In genomic region chr13:99307247-99307646, GRCh38 we compare ENCODE assay signal across 8 cellular contexts. TPM values are rescaled to one million over a fixed set of nuclear protein-coding genes. Genes with fewer than 3 reads are reported as not detected.
A peak's percentile ranks its signal among the peaks of the same experiment; 100 is the strongest.
DNase-seq lines count a peak whose midpoint lies in the region; ATAC-seq and TF ChIP-seq lines count a peak whose summit lies in the region.

A gene with protein sequence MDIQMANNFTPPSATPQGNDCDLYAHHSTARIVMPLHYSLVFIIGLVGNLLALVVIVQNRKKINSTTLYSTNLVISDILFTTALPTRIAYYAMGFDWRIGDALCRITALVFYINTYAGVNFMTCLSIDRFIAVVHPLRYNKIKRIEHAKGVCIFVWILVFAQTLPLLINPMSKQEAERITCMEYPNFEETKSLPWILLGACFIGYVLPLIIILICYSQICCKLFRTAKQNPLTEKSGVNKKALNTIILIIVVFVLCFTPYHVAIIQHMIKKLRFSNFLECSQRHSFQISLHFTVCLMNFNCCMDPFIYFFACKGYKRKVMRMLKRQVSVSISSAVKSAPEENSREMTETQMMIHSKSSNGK (minus strand): TSS chr13:99307399. CDS start chr13:99296145, 11,254 bp downstream.

- H3K36me3 Mint-ChIP-seq in T-helper 17 cell (ENCODE audit: low read depth): peaks cover 20% of the 10 kb centered on the region
- peaks cover 71% of the 10 kb centered on the region for H3K36me3 Mint-ChIP-seq in stimulated activated effector memory CD8-positive, alpha-beta T cell treated with anti-CD3 and anti-CD28 coated beads, Interleukin-12 subunit alpha, Interleukin-12 subunit beta, amount 100 ng/mL, for 72 hours

- peak within 1 kb of the TSS; percentile 25 for H3K27ac ChIP-seq in left ventricle myocardium inferior (replicated peaks)

- H3K27me3 Mint-ChIP-seq in T-helper 17 cell: no peaks in the 10 kb centered on the region

- peaks cover 61% of the 10 kb centered on the region for H3K4me1 Mint-ChIP-seq in T-helper 17 cell
- H3K4me1 Mint-ChIP-seq in stimulated activated effector memory CD8-positive, alpha-beta T cell treated with anti-CD3 and anti-CD28 coated beads, Interleukin-12 subunit alpha, Interleukin-12 subunit beta, amount 100 ng/mL, for 72 hours: peaks cover 72% of the 10 kb centered on the region

- H3K4me1 ChIP-seq in left ventricle myocardium inferior: peaks cover 25% of the 10 kb centered on the region

- peak within 1 kb of the TSS; percentile 98 for H3K27ac Mint-ChIP-seq in T-helper 17 cell
- peak within 1 kb of the TSS; percentile 98 for H3K27ac Mint-ChIP-seq in stimulated activated effector memory CD8-positive, alpha-beta T cell treated with anti-CD3 and anti-CD28 coated beads, Interleukin-12 subunit alpha, Interleukin-12 subunit beta, amount 100 ng/mL, for 72 hours

- no peaks in the 10 kb centered on the region for H3K9me3 Mint-ChIP-seq in stimulated activated effector memory CD8-positive, alpha-beta T cell treated with anti-CD3 and anti-CD28 coated beads, Interleukin-12 subunit alpha, Interleukin-12 subunit beta, amount 100 ng/mL, for 72 hours

- peak within 1 kb of the TSS; percentile 99 for H3K4me3 Mint-ChIP-seq in T-helper 17 cell
- H3K4me3 Mint-ChIP-seq in stimulated activated effector memory CD8-positive, alpha-beta T cell treated with anti-CD3 and anti-CD28 coated beads, Interleukin-12 subunit alpha, Interleukin-12 subunit beta, amount 100 ng/mL, for 72 hours: peak within 1 kb of the TSS; percentile 80

- intact Hi-C loops in Right ventricle myocardium inferior (cut with DNase I): no loop called here
- intact Hi-C loops in cardiac septum (cut with DNase I): no loop called here
- intact Hi-C loops in left ventricle myocardium inferior (cut with micrococcal nuclease): no loop called here

- H3K9me3 ChIP-seq in T-helper 17 cell (ENCODE audit: control insufficient read depth, low read length, poor library complexity, severe bottlenecking): no peaks in the 10 kb centered on the region
- no peaks in the 10 kb centered on the region for H3K9me3 ChIP-seq in left ventricle myocardium inferior (replicated peaks)

- H3K27me3 ChIP-seq in left ventricle myocardium inferior (ENCODE audit: low read depth): no peaks in the 10 kb centered on the region

- peaks cover 2% of the 10 kb centered on the region for H3K36me3 ChIP-seq in left ventricle myocardium inferior

- ATAC-seq in Right ventricle myocardium inferior (peak; percentile 70), HG03095 (IDR thresholded peaks at IDR 0.05; ENCODE audit: unreplicated experiment) (peak; percentile 54), T-helper 17 cell (peak; percentile 77)
- peak; percentile 65 for ATAC-seq in stimulated activated effector memory CD8-positive, alpha-beta T cell treated with anti-CD3 and anti-CD28 coated beads, Interleukin-12 subunit alpha, Interleukin-12 subunit beta, amount 100 ng/mL, for 72 hours

- H3K4me3 ChIP-seq in left ventricle myocardium inferior: peak within 1 kb of the TSS; percentile 16

- no peak for DNase-seq in Right ventricle myocardium inferior (ENCODE audit: missing footprints)
- no peak for DNase-seq in cardiac septum (ENCODE audit: low spot score)
- peak in 1 of 3 donors; percentile 25 for DNase-seq in T-helper 17 cell
- no peak for DNase-seq in left ventricle myocardium inferior
- DNase-seq in stimulated activated effector memory CD8-positive, alpha-beta T cell treated with anti-CD3 and anti-CD28 coated beads, Interleukin-12 subunit alpha, Interleukin-12 subunit beta, amount 100 ng/mL, for 72 hours (ENCODE audit: low spot score in 2 of 2): peak in 1 of 2 donors; percentile 56
- DNase-seq in germinal center (ENCODE audit: low spot score): no peak
- DNase-seq in NCI-H82 (lab: John Stamatoyannopoulos, UW): no peak

- no peak for TF ChIP-seq CTCF in left ventricle myocardium inferior (IDR thresholded peaks at IDR 0.05; ENCODE audit: borderline replicate concordance)

RNA-seq across cellular contexts. Expression of the gene that starts here (rescaled TPM):
- total RNA-seq in Right ventricle myocardium inferior: 2.7 TPM
- 1.1 TPM for total RNA-seq in cardiac septum
- total RNA-seq in T-helper 17 cell: 100 to 1,000 TPM; 249 to 322 TPM
- total RNA-seq in left ventricle myocardium inferior: 1.7 TPM

Comparison
In these comparisons a context has a peak if more than half of its experiments do, and no peak if none do; other contexts are left out.
1. RNA of the gene that starts here (total RNA-seq): 249 to 322 TPM in T-helper 17 cell; 2.7 TPM in Right ventricle myocardium inferior (single experiment), 1.7 TPM in left ventricle myocardium inferior (single experiment) and 1.1 TPM in cardiac septum (single experiment); every median in the first group is over 10 times any median in the second.
2. Peak in every context shown above with its lines, with median percentiles within 50 percentile points of each other: ATAC-seq.